In the genomic region with DNA sequence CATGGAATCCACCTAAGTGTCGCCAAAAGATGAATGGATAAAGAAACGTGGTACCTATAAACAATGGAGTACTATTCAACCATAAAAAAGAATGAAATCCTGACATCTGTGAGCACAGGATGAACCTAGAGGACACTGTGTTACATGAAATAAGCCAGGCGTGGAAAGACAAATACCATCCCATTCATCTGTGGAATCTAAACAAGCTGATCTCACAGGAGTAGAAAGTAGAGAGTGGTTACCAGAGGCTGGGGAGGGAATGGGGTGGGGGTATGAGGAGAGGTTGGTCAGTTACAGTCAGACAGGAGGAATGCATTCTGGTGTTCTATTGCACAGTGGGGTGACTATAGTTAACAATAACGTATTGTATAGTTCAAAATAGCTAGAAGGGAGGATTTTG, we compare ENCODE assay signal across 15 cellular contexts.
DNase-seq lines count a peak whose midpoint lies in the region; TF ChIP-seq lines count a peak whose summit lies in the region.
"Had no signal": no experiment of that assay in that cellular context is flagged by ENCODE, and none has a peak within 500 bp of the region (broad histone marks: within the 10 kb centered on the region; RNA-seq: fewer than 3 reads in every experiment).

No MANE protein-coding gene starts in this region.

- DNase-seq in Caki2 (ENCODE audit: low read depth) (peak; percentile 86), LoVo (ENCODE audit: low spot score) (peak; percentile 27), cardiac fibroblast (ENCODE audit: low read depth in 2 of 2) (peak; percentile 70 to 93), myocyte (ENCODE audit: low read depth) (peak; percentile 68), germinal center (ENCODE audit: low spot score) (no peak), COR-L47 (lab: John Stamatoyannopoulos, UW) (no peak), HEK293T (ENCODE audit: extremely low spot score) (no peak), T-helper 9 cell (no peak)
- DNase-seq: activated CD4-positive, alpha-beta T cell treated with anti-CD3 and anti-CD28 coated beads for 4 hours; activated naive CD4-positive, alpha-beta T cell treated with anti-CD3 and anti-CD28 coated beads, Interleukin-2, amount 50 U/mL, for 16 hours; erythroblast; NCI-H1417; retina had no signal

- no peak for TF ChIP-seq CTCF in cardiac fibroblast (IDR thresholded peaks at IDR 0.05; ENCODE audit: low read depth, low read length)

- in situ Hi-C loops in Caki2 (cut with HindIII; ENCODE audit: low pct_unique_long_range_greater_than_20kb, low sequenced_read_pairs): no loop called here

- CTCF ChIA-PET in HEK293T (lab: Yijun Ruan, JAX): no interaction called here

- no peak overlapping the region for H3K4me3 ChIP-seq in cardiac fibroblast (replicated peaks in 1 of 2; ENCODE audit: low read depth in 2 of 2, low read length in 2 of 2)
- H3K4me3 ChIP-seq: GM23338, lung had no signal

- POLR2A ChIA-PET in HEK293T (lab: Yijun Ruan, JAX): no interaction called here

TF ChIP-seq in HEK293T, 16 proteins besides CTCF, POLR2A, EP300 and RAD21:
- TF ChIP-seq HDGF (IDR thresholded peaks at IDR 0.05; ENCODE audit: borderline replicate concordance) (no peak), TARDBP (IDR thresholded peaks at IDR 0.05) (no peak), ARNT (IDR thresholded peaks at IDR 0.05) (no peak), LEF1 (IDR thresholded peaks at IDR 0.05; ENCODE audit: borderline replicate concordance) (no peak), BHLHE40 (IDR thresholded peaks at IDR 0.05; ENCODE audit: borderline replicate concordance) (no peak), CTBP1 (IDR thresholded peaks at IDR 0.05; ENCODE audit: borderline replicate concordance) (no peak), FOXM1 (IDR thresholded peaks at IDR 0.05; ENCODE audit: borderline replicate concordance) (no peak), L3MBTL2 (conservative IDR thresholded peaks at IDR 0.05) (no peak), NFRKB (IDR thresholded peaks at IDR 0.05) (no peak), SUZ12 (IDR thresholded peaks at IDR 0.05) (no peak), FOXK2 (IDR thresholded peaks at IDR 0.05) (no peak), ZNF384 (IDR thresholded peaks at IDR 0.05) (no peak)
- TF ChIP-seq, protein P1, sequence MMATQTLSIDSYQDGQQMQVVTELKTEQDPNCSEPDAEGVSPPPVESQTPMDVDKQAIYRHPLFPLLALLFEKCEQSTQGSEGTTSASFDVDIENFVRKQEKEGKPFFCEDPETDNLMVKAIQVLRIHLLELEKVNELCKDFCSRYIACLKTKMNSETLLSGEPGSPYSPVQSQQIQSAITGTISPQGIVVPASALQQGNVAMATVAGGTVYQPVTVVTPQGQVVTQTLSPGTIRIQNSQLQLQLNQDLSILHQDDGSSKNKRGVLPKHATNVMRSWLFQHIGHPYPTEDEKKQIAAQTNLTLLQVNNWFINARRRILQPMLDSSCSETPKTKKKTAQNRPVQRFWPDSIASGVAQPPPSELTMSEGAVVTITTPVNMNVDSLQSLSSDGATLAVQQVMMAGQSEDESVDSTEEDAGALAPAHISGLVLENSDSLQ (IDR thresholded peaks at IDR 0.05): no peak
TF ChIP-seq in HEK293T: peak in this region for 0.

Comparison
In these comparisons a context has a peak if more than half of its experiments do, and no peak if none do; other contexts are left out.
1. DNase-seq: peak in Caki2 (single experiment), LoVo (single experiment), cardiac fibroblast (2 of 2) and myocyte (single experiment); none in germinal center (single experiment), COR-L47 (single experiment), HEK293T (single experiment) and T-helper 9 cell (single experiment).